2 cellular contexts compared by ENCODE assay signal in genomic region chr6:26594128-26594493, GRCh38.
TF ChIP-seq lines count a peak whose summit lies in the region.

No MANE protein-coding gene starts in this region.

TF ChIP-seq in HEK293, 187 proteins besides CTCF, POLR2A, EP300 and RAD21:
- no peak for TF ChIP-seq ZNF549 (tag by site-specific recombination; IDR thresholded peaks at IDR 0.05)
TF ChIP-seq in HEK293: peak in this region for 0.

TF ChIP-seq in endothelial cell of umbilical vein, 7 proteins besides CTCF, POLR2A, EP300 and RAD21:
- TF ChIP-seq FOS (IDR thresholded peaks at IDR 0.05; ENCODE audit: borderline replicate concordance, insufficient read depth, low read length) (no peak), JUN (IDR thresholded peaks at IDR 0.05; ENCODE audit: borderline replicate concordance, insufficient read depth, insufficient read length, low read depth) (no peak), MYC (IDR thresholded peaks at IDR 0.05; ENCODE audit: low read depth, low read length) (no peak)
TF ChIP-seq in endothelial cell of umbilical vein: peak in this region for 0.
